Comparison of ENCODE assay signal across 1 cellular context in the genomic region with DNA sequence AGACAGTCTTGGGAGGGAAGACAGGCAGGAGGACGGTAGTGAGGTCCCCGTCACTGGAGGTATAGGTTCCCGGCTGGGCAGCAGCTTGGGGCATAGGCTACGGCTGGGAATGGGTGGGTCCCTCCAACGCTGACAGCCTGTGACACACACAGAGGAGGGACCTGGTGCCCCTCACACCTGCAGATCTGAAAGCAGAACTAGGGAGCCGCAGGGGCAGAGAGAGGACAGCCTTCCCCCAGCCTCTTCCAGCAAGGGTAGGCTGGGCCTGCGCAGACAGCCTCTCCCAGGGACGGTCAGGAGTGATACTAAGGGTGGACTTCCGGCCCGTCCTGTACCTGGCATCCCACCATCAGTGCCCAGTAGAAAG.
TF ChIP-seq lines count a peak whose summit lies in the region.

No MANE protein-coding gene starts in this region.

TF ChIP-seq in GM12878, 131 proteins besides CTCF, POLR2A, EP300 and RAD21:
- no peak for TF ChIP-seq MYC (IDR thresholded peaks at IDR 0.05; ENCODE audit: insufficient read depth, insufficient read length, insufficient replicate concordance, low read length, severe bottlenecking)
- TF ChIP-seq YY1 (IDR thresholded peaks at IDR 0.05; ENCODE audit: low read depth, low read length) = no peak
- TF ChIP-seq HDGF (IDR thresholded peaks at IDR 0.05) = peak; percentile 49
- peak; percentile 31; the same call in 1 of the 2 replicates for TF ChIP-seq NRF1 (conservative IDR thresholded peaks at IDR 0.05; ENCODE audit: low read depth, low read length)
- peak; percentile 70; the same call in 1 of the 2 replicates for TF ChIP-seq PKNOX1 (IDR thresholded peaks at IDR 0.05)
- peak; percentile 69 for TF ChIP-seq SPI1 (IDR thresholded peaks at IDR 0.05; ENCODE audit: borderline replicate concordance, insufficient read depth, low read depth, low read length)
- TF ChIP-seq TCF12 (IDR thresholded peaks at IDR 0.05; ENCODE audit: low read depth, low read length) = peak; percentile 89
- 0 out of 2 replicates have a peak, but pooled peaks have one; percentile 35 for TF ChIP-seq NBN (IDR thresholded peaks at IDR 0.05)
- peak; percentile 88 for TF ChIP-seq TCF3 (IDR thresholded peaks at IDR 0.05; ENCODE audit: borderline replicate concordance, insufficient read depth, low read depth, low read length)
- peak; percentile 23; the same call in 1 of the 2 replicates for TF ChIP-seq ATF7 (IDR thresholded peaks at IDR 0.05; ENCODE audit: low read depth)
- TF ChIP-seq CHD2 (IDR thresholded peaks at IDR 0.05; ENCODE audit: borderline replicate concordance, low read depth, low read length) = 0 out of 2 replicates have a peak, but pooled peaks have one; percentile 42
- 0 out of 2 replicates have a peak, but pooled peaks have one; percentile 48 for TF ChIP-seq DPF2 (IDR thresholded peaks at IDR 0.05)
- no peak for TF ChIP-seq RFX5 (IDR thresholded peaks at IDR 0.05; ENCODE audit: low read depth, low read length)
- TF ChIP-seq BHLHE40 (IDR thresholded peaks at IDR 0.05; ENCODE audit: borderline replicate concordance in 1 of 2, low read depth in 2 of 2, low read length in 1 of 2) = peak in 1 of 2 experiments; percentile 25; a peak in 1 of 4 replicates
- peak; percentile 4 to 26; a peak in 2 of 4 replicates for TF ChIP-seq IKZF2 (IDR thresholded peaks at IDR 0.05)
